8 cellular contexts compared by ENCODE assay signal in the genomic region with DNA sequence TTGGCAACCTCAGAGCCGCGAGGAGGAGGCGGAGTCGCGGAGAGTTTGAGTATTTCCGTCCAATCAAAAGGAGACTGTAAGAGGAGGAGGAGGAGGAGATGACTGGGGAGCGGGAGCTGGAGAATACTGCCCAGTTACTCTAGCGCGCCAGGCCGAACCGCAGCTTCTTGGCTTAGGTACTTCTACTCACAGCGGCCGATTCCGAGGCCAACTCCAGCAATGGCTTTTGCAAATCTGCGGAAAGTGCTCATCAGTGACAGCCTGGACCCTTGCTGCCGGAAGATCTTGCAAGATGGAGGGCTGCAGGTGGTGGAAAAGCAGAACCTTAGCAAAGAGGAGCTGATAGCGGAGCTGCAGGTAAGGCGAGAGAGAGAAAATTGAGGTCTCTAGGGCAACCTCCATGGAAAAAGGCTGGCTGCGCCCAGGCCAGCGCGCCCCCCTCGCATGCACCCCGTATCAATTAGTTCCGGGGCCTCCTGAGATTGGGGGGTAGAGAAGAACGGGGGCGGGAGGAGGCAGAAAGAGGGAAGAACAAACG. TPM values are rescaled to one million over a fixed set of nuclear protein-coding genes. Genes with fewer than 3 reads are reported as not detected.
DNase-seq lines count a peak whose midpoint lies in the region; ATAC-seq and TF ChIP-seq lines count a peak whose summit lies in the region.

A gene (plus strand): TSS at position 131 of the 538 bp plus-strand sequence. CDS start 89 bp downstream, at position 220.

- WGBS in adipose tissue, 3 donors, result 0 to 2% (median 1%) methylated on average over 25 to 27 of the region's 27 CpGs
- 0 to 1% methylated on average over 24 to 27 of the region's 27 CpGs for WGBS in aorta, 2 donors

- ATAC-seq in left cardiac atrium, result peak; percentile 78 to 91
- peak; percentile 82 for ATAC-seq in aorta (ENCODE audit: low FRiP score)

- peak; percentile 83 for DNase-seq in COLO668 (lab: John Stamatoyannopoulos, UW; ENCODE audit: unreplicated experiment)
- peak; percentile 85 for DNase-seq in GM20000 (ENCODE audit: low spot score)
- peak; percentile 92 for DNase-seq in KBM-7
- DNase-seq in RKO (ENCODE audit: low spot score), result peak; percentile 93
- DNase-seq in left cardiac atrium, result peak; percentile 76
- peak; percentile 48 to 94 (median 54) for DNase-seq in posterior cingulate gyrus
- DNase-seq in aorta, result peak; percentile 81 to 91

- H3K9me3 ChIP-seq in aorta (ENCODE audit: control insufficient read depth, low read length), result no peaks in the 10 kb centered on the region

- intact Hi-C loops in left cardiac atrium (cut with DNase I) (no loop called here), posterior cingulate gyrus (cut with DNase I) (no loop called here), aorta (cut with DNase I) (no loop called here)

- TF ChIP-seq CTCF in GM20000 (IDR thresholded peaks at IDR 0.05; ENCODE audit: extremely low read depth, missing control alignments), result no peak

- in situ Hi-C loops in KBM-7 (cut with MboI; ENCODE audit: low pct_unique_long_range_greater_than_20kb, low sequenced_read_pairs), result no loop called here

- no peaks in the 10 kb centered on the region for H3K36me3 ChIP-seq in aorta (ENCODE audit: control insufficient read depth in 1 of 2, insufficient read depth in 2 of 2, low read length in 1 of 2)

- H3K4me1 ChIP-seq in aorta (ENCODE audit: control insufficient read depth in 1 of 2, insufficient read depth in 2 of 2, low read length in 2 of 2), result peaks cover 0 to 2% of the 10 kb centered on the region in 2 donors

- peak within 1 kb of the TSS; percentile 42 to 59 for H3K4me3 ChIP-seq in aorta (ENCODE audit: low read length in 2 of 2)

- no peaks in the 10 kb centered on the region for H3K27me3 ChIP-seq in aorta (ENCODE audit: control insufficient read depth in 1 of 2, insufficient read depth in 2 of 2, low read length in 1 of 2)

- no peak within 1 kb of the TSS for H3K27ac ChIP-seq in adipose tissue (ENCODE audit: low read depth, low read length)
- H3K27ac ChIP-seq in aorta (ENCODE audit: low read depth in 1 of 2, low read length in 2 of 2), result peak within 1 kb of the TSS in 1 of 2 donors; percentile 81

RNA-seq across cellular contexts. Expression of the gene that starts here (rescaled TPM):
- polyA plus RNA-seq in adipose tissue (10 to 100 TPM; 65.2 to 84.3 (median 77.4) TPM), aorta (10 to 100 TPM; 23.7 to 41.3 TPM)
- total RNA-seq in left cardiac atrium (10 to 100 TPM; 14.5 to 33.9 TPM), aorta (10 to 100 TPM; 45.4 to 68.4 TPM)
